In the genomic region with DNA sequence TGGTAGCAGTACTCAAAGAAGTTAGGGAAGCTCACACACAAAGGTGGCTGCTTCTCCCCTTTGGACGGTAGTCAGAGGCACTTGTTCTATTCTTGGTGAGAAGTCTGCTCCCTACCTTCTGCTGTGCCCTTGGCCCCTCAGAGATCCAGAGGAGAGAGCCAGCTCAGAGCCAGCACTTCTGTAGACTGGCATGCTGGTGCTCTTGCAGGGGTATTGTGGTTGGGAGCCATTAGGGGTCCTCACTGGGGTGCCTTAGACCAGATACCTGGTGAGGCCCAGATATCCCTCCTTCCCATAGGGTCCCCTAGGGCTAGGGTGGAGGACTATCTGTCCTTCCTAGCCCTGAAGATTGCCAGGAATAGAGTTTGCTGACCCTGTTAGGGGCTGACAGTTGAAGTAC, we compare ENCODE assay signal across 22 cellular contexts.
DNase-seq lines count a peak whose midpoint lies in the region; ATAC-seq, FAIRE-seq and TF ChIP-seq lines count a peak whose summit lies in the region.
"Had no signal": no experiment of that assay in that cellular context is flagged by ENCODE, and none has a peak within 500 bp of the region (broad histone marks: within the 10 kb centered on the region; RNA-seq: fewer than 3 reads in every experiment).

No MANE protein-coding gene starts in this region.

- H3K9me3 ChIP-seq in endodermal cell (ENCODE audit: control insufficient read depth, low read length) (peaks cover 9% of the 10 kb centered on the region), body of pancreas (no peaks in the 10 kb centered on the region)
- H3K9me3 ChIP-seq: A549, lower lobe of right lung had no signal

- H3K36me3 ChIP-seq in endodermal cell (ENCODE audit: control insufficient read depth, insufficient read depth, low read length) (no peaks in the 10 kb centered on the region), body of pancreas (replicated peaks in 1 of 2; ENCODE audit: insufficient read depth in 1 of 2, low read depth in 2 of 2) (no peaks in the 10 kb centered on the region)
- H3K36me3 ChIP-seq: lower lobe of right lung had no signal

- no peak overlapping the region for H3K4me3 Mint-ChIP-seq in activated T-cell treated with anti-CD3 and anti-CD28 coated beads, Interleukin-2, amount 50 U/mL, for 24 hours
- no peak overlapping the region for H3K4me3 Mint-ChIP-seq in activated CD8-positive, alpha-beta T cell treated with anti-CD3 and anti-CD28 coated beads for 36 hours
- H3K4me3 Mint-ChIP-seq in endodermal cell (no peak overlapping the region), osteocyte (ENCODE audit: unreplicated experiment) (no peak overlapping the region)

- H3K36me3 Mint-ChIP-seq in activated T-cell treated with anti-CD3 and anti-CD28 coated beads, Interleukin-2, amount 50 U/mL, for 24 hours (ENCODE audit: low read depth): peaks cover 42% of the 10 kb centered on the region
- peaks cover 30% of the 10 kb centered on the region for H3K36me3 Mint-ChIP-seq in activated CD8-positive, alpha-beta T cell treated with anti-CD3 and anti-CD28 coated beads for 36 hours (ENCODE audit: low read depth)
- H3K36me3 Mint-ChIP-seq in endodermal cell (ENCODE audit: low read depth) (peaks cover 3% of the 10 kb centered on the region), osteocyte (ENCODE audit: unreplicated experiment) (peaks cover 9% of the 10 kb centered on the region)

- no peak overlapping the region for H3K27ac ChIP-seq in endodermal cell (ENCODE audit: low read depth, low read length)
- H3K27ac ChIP-seq in body of pancreas: no peak overlapping the region
- H3K27ac ChIP-seq: A549, hepatocyte, lower lobe of right lung had no signal

- H3K4me1 ChIP-seq in endodermal cell (ENCODE audit: control insufficient read depth, insufficient read depth, low read length): no peaks in the 10 kb centered on the region
- no peaks in the 10 kb centered on the region for H3K4me1 ChIP-seq in body of pancreas
- H3K4me1 ChIP-seq: lower lobe of right lung had no signal

- no peaks in the 10 kb centered on the region for H3K27me3 Mint-ChIP-seq in activated T-cell treated with anti-CD3 and anti-CD28 coated beads, Interleukin-2, amount 50 U/mL, for 24 hours
- H3K27me3 Mint-ChIP-seq in activated CD8-positive, alpha-beta T cell treated with anti-CD3 and anti-CD28 coated beads for 36 hours: no peaks in the 10 kb centered on the region
- H3K27me3 Mint-ChIP-seq in endodermal cell (ENCODE audit: insufficient read depth) (no peaks in the 10 kb centered on the region), osteocyte (ENCODE audit: unreplicated experiment) (no peaks in the 10 kb centered on the region)

- CTCF ChIA-PET in activated CD8-positive, alpha-beta T cell treated with anti-CD3 and anti-CD28 coated beads for 36 hours (lab: Charles Lee): interaction anchor here (1.0 to 1.3 kb wide), 2 partner anchors 27 to 28 kb away, joined by 3 to 4 read pairs; no protein-coding TSS in a partner anchor

- ATAC-seq in activated CD8-positive, alpha-beta T cell treated with anti-CD3 and anti-CD28 coated beads for 36 hours: no peak
- no peak for ATAC-seq in body of pancreas
- ATAC-seq: A549, lower lobe of right lung had no signal

- peak overlapping the region; percentile 91 for H3K27ac Mint-ChIP-seq in activated T-cell treated with anti-CD3 and anti-CD28 coated beads, Interleukin-2, amount 50 U/mL, for 24 hours
- peak overlapping the region; percentile 69 for H3K27ac Mint-ChIP-seq in activated CD8-positive, alpha-beta T cell treated with anti-CD3 and anti-CD28 coated beads for 36 hours
- H3K27ac Mint-ChIP-seq in endodermal cell (no peak overlapping the region), osteocyte (ENCODE audit: unreplicated experiment) (no peak overlapping the region)

- POLR2A ChIA-PET in activated CD8-positive, alpha-beta T cell treated with anti-CD3 and anti-CD28 coated beads for 36 hours (lab: Charles Lee): no interaction called here

- no peak for FAIRE-seq in HTR-8/SVneo (lab: Jason Lieb, UNC)
- FAIRE-seq: A549, endothelial cell of umbilical vein, G401.6, urothelium cell line had no signal

- no peak for DNase-seq in activated T-cell treated with anti-CD3 and anti-CD28 coated beads, Interleukin-2, amount 50 U/mL, for 24 hours
- DNase-seq in activated T-cell treated with anti-CD3 and anti-CD28 coated beads for 4 hours (no peak), endodermal cell (peak; percentile 20), osteocyte (ENCODE audit: extremely low spot score, unreplicated experiment) (peak; percentile 46), body of pancreas (no peak), HTR-8/SVneo (ENCODE audit: insufficient read length, low spot score) (no peak), HT-29 (ENCODE audit: low spot score) (no peak)
- no peak for DNase-seq in activated CD8-positive, alpha-beta T cell treated with anti-CD3 and anti-CD28 coated beads for 36 hours
- DNase-seq: activated CD4-positive, CD25-positive, alpha-beta regulatory T cell; C1 segment of cervical spinal cord; lower lobe of right lung; NCI-H2081 treated with DMSO at 0.1 percent for 48 hours; NCI-H524; nucleus accumbens; SK-N-SH; substantia nigra; T-helper 9 cell had no signal

- H3K4me1 Mint-ChIP-seq in activated T-cell treated with anti-CD3 and anti-CD28 coated beads, Interleukin-2, amount 50 U/mL, for 24 hours (ENCODE audit: low read depth): peaks cover 49% of the 10 kb centered on the region
- peaks cover 41% of the 10 kb centered on the region for H3K4me1 Mint-ChIP-seq in activated CD8-positive, alpha-beta T cell treated with anti-CD3 and anti-CD28 coated beads for 36 hours (ENCODE audit: low read depth)
- peaks cover 2% of the 10 kb centered on the region for H3K4me1 Mint-ChIP-seq in endodermal cell
- peaks cover 24% of the 10 kb centered on the region for H3K4me1 Mint-ChIP-seq in osteocyte (ENCODE audit: unreplicated experiment)

- H3K4me3 ChIP-seq in endodermal cell (ENCODE audit: low read length) (no peak overlapping the region), body of pancreas (no peak overlapping the region)
- H3K4me3 ChIP-seq: A549, hepatocyte, lower lobe of right lung had no signal

- peaks cover 9% of the 10 kb centered on the region for H3K9me3 Mint-ChIP-seq in activated T-cell treated with anti-CD3 and anti-CD28 coated beads, Interleukin-2, amount 50 U/mL, for 24 hours
- H3K9me3 Mint-ChIP-seq in activated CD8-positive, alpha-beta T cell treated with anti-CD3 and anti-CD28 coated beads for 36 hours: peaks cover 11% of the 10 kb centered on the region
- H3K9me3 Mint-ChIP-seq in endodermal cell: peaks cover 5% of the 10 kb centered on the region
- H3K9me3 Mint-ChIP-seq in osteocyte (ENCODE audit: unreplicated experiment): peaks cover 7% of the 10 kb centered on the region

- intact Hi-C loops in activated CD8-positive, alpha-beta T cell treated with anti-CD3 and anti-CD28 coated beads for 36 hours (cut with micrococcal nuclease): no loop called here
- intact Hi-C loops in body of pancreas (cut with DNase I): loop anchor here (10.0 kb wide), 1 partner anchor 291 kb away; no protein-coding TSS in a partner anchor

- no peak for TF ChIP-seq CTCF in activated CD8-positive, alpha-beta T cell treated with anti-CD3 and anti-CD28 coated beads for 36 hours (IDR thresholded peaks at IDR 0.05)
- TF ChIP-seq CTCF in endodermal cell (conservative IDR thresholded peaks at IDR 0.05) (no peak), osteocyte (IDR thresholded peaks at IDR 0.05) (no peak), body of pancreas (IDR thresholded peaks at IDR 0.05) (no peak)

- no peak overlapping the region for H3K9ac ChIP-seq in endodermal cell (ENCODE audit: extremely low read depth, low read length, poor library complexity, severe bottlenecking)
- H3K9ac ChIP-seq: SK-N-SH had no signal

- no peak for TF ChIP-seq POLR2A in body of pancreas (IDR thresholded peaks at IDR 0.05)

- WGBS in endodermal cell (ENCODE audit: insufficient coverage in 1 of 2, insufficient read length in 1 of 2), 2 experiments: 85 to 100% methylated on average over 1 of the region's 1 CpG
- WGBS in body of pancreas, 2 donors: 81 to 90% methylated on average over 1 of the region's 1 CpG

- no peaks in the 10 kb centered on the region for H3K27me3 ChIP-seq in endodermal cell (ENCODE audit: control insufficient read depth, insufficient read depth, low read length, poor library complexity, severe bottlenecking)
- H3K27me3 ChIP-seq in body of pancreas: no peaks in the 10 kb centered on the region
- H3K27me3 ChIP-seq: hepatocyte had no signal

Comparison
In these comparisons a context has a peak if more than half of its experiments do, and no peak if none do; other contexts are left out.
1. DNase-seq: peak in endodermal cell (single experiment) and osteocyte (single experiment); none in activated T-cell treated with anti-CD3 and anti-CD28 coated beads, Interleukin-2, amount 50 U/mL, for 24 hours (single experiment), activated T-cell treated with anti-CD3 and anti-CD28 coated beads for 4 hours (single experiment), activated CD8-positive, alpha-beta T cell treated with anti-CD3 and anti-CD28 coated beads for 36 hours (single experiment), body of pancreas (0 of 4), HTR-8/SVneo (single experiment) and HT-29 (single experiment).
2. H3K27ac Mint-ChIP-seq: peak in activated T-cell treated with anti-CD3 and anti-CD28 coated beads, Interleukin-2, amount 50 U/mL, for 24 hours (single experiment) and activated CD8-positive, alpha-beta T cell treated with anti-CD3 and anti-CD28 coated beads for 36 hours (single experiment); none in endodermal cell (single experiment) and osteocyte (single experiment).